Comparison of ENCODE assay signal across 23 cellular contexts in genomic region chr3:4419920-4420319, GRCh38.
"Had no signal": no experiment of that assay in that cellular context is flagged by ENCODE, and none has a peak within 500 bp of the region (broad histone marks: within the 10 kb centered on the region; RNA-seq: fewer than 3 reads in every experiment).

No MANE protein-coding gene starts in this region.

- H3K36me3 ChIP-seq: brain microvascular endothelial cell had no signal

- H3K27me3 Mint-ChIP-seq: activated B cell treated with CpG ODN at 0.5 μM for 24 hours; activated CD8-positive, alpha-beta T cell treated with anti-CD3 and anti-CD28 coated beads for 36 hours; activated naive CD8-positive, alpha-beta T cell; central memory CD8-positive, alpha-beta T cell; dendritic cell treated with granulocyte-macrophage colony-stimulating factor and Interleukin-4, amounts not matched to agents 40 ng/mL and 50 ng/mL, for 4 days had no signal

- ATAC-seq: activated CD4-positive, CD25-positive, alpha-beta regulatory T cell treated with anti-CD3 and anti-CD28 coated beads, Interleukin-2, amount 50 U/mL, for 24 hours; activated CD8-positive, alpha-beta T cell treated with anti-CD3 and anti-CD28 coated beads for 36 hours; activated T-cell treated with anti-CD3 and anti-CD28 coated beads, Interleukin-2, amount 50 U/mL, for 72 hours had no signal

- H3K27ac Mint-ChIP-seq: activated B cell treated with CpG ODN at 0.5 μM for 24 hours; activated naive CD8-positive, alpha-beta T cell had no signal

- DNase-seq: activated B cell treated with CpG ODN at 0.5 μM for 24 hours; activated CD4-positive, alpha-beta T cell treated with anti-CD3 and anti-CD28 coated beads for 48 hours; activated CD4-positive, alpha-beta T cell treated with anti-CD3 and anti-CD28 coated beads, Interleukin-2, amount 50 U/mL, for 1 hour; activated CD4-positive, alpha-beta T cell treated with anti-CD3 and anti-CD28 coated beads, Interleukin-2, amount 50 U/mL, for 48 hours; activated CD8-positive, alpha-beta memory T cell treated with anti-CD3 and anti-CD28 coated beads for 24 hours; activated CD8-positive, alpha-beta T cell treated with anti-CD3 and anti-CD28 coated beads for 36 hours; activated effector memory CD4-positive, alpha-beta T cell treated with Interleukin-2 at 50 U/mL for 16 hours; activated gamma-delta T cell treated with Interleukin-2 at 50 U/mL for 16 hours; activated naive CD4-positive, alpha-beta T cell treated with anti-CD3 and anti-CD28 coated beads, Interleukin-2, amount 50 U/mL, for 16 hours; activated naive CD4-positive, alpha-beta T cell treated with Interleukin-2 at 50 U/mL for 16 hours; activated T-cell treated with anti-CD3 and anti-CD28 coated beads, Interleukin-2, amount 50 U/mL, for 72 hours; amniotic stem cell; anterior cingulate cortex; brain microvascular endothelial cell; effector CD8-positive, alpha-beta T cell; foreskin fibroblast; head of caudate nucleus; T-helper 2 cell had no signal

- H3K27me3 ChIP-seq: brain microvascular endothelial cell had no signal

- H3K4me3 Mint-ChIP-seq: activated B cell treated with CpG ODN at 0.5 μM for 24 hours; activated CD8-positive, alpha-beta T cell treated with anti-CD3 and anti-CD28 coated beads for 36 hours; activated naive CD8-positive, alpha-beta T cell; central memory CD8-positive, alpha-beta T cell; dendritic cell treated with granulocyte-macrophage colony-stimulating factor and Interleukin-4, amounts not matched to agents 40 ng/mL and 50 ng/mL, for 4 days had no signal

- H3K9me3 Mint-ChIP-seq: activated B cell treated with CpG ODN at 0.5 μM for 24 hours; activated CD8-positive, alpha-beta T cell treated with anti-CD3 and anti-CD28 coated beads for 36 hours; central memory CD8-positive, alpha-beta T cell; dendritic cell treated with granulocyte-macrophage colony-stimulating factor and Interleukin-4, amounts not matched to agents 40 ng/mL and 50 ng/mL, for 4 days had no signal

- H3K4me3 ChIP-seq: coronary artery had no signal

- H3K4me1 Mint-ChIP-seq: central memory CD8-positive, alpha-beta T cell had no signal
